In the genomic region with DNA sequence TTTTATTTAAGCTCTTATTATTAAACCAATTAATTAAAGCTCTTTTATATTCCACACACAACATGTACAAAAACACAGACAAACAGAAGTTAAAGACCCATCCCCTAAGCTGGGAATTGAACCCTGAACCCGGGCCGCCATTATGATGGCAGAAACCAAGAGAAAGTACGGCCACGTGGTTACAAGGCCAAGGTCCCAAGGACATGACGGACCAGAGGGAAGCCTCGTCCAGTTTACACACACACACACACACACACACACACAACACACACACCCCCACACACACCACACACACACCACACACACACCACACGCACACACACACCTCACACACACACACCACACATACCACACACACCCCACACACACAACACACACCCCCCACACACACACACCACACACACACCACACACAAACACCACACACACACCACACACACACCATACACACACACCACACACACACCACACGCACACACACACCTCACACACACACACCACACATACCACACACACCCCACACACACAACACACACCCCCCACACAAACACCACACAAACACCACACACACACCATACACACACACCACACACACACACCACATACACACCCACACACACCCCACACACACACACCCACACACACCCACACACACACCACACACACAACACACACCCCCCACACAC, we compare ENCODE assay signal across 9 cellular contexts. TPM values are rescaled to one million over a fixed set of nuclear protein-coding genes. Genes with fewer than 3 reads are reported as not detected.
A peak's percentile ranks its signal among the peaks of the same experiment; 100 is the strongest.
DNase-seq lines count a peak whose midpoint lies in the region; ATAC-seq, FAIRE-seq and TF ChIP-seq lines count a peak whose summit lies in the region.
"Not testable (repeated sequence)": the region's sequence is repeated elsewhere in the genome, so short reads cannot be mapped to it uniquely, and the experiment has no call there.
"Had no signal": no experiment of that assay in that cellular context is flagged by ENCODE, and none has a peak within 500 bp of the region (broad histone marks: within the 10 kb centered on the region; RNA-seq: fewer than 3 reads in every experiment).

No MANE protein-coding gene starts in this region.

- not testable (repeated sequence) for H3K9me3 ChIP-seq in KOPT-K1 (ENCODE audit: insufficient read depth, low read length, poor library complexity, severe bottlenecking); HepG2 (ENCODE audit: low read length); neuronal stem cell (replicated peaks in 1 of 2; ENCODE audit: control insufficient read depth in 2 of 2, insufficient read depth in 1 of 2, low read depth in 1 of 2, low read length in 2 of 2)

- intact Hi-C loops in HepG2 (cut with micrococcal nuclease; ENCODE audit: unreplicated experiment): not testable (repeated sequence)

- not testable (repeated sequence) for H3K9me3 Mint-ChIP-seq in activated T-cell treated with anti-CD3 and anti-CD28 coated beads, Interleukin-2, amount 50 U/mL, for 24 hours; stimulated activated memory B cell treated with anti-CD40 and anti-IgM and Interleukin-4, amounts not matched to agents 10 μg/mL and 1 μg/mL and 100 μg/mL, for 72 hours

- H2AK5ac ChIP-seq in neuronal stem cell (ENCODE audit: low read depth, low read length): not testable (repeated sequence)

- 67% methylated on average over 8 of the region's 8 CpGs for WGBS in HepG2 (ENCODE audit: low lambda C conversion rate)
- no CpG with 5 or more reads among the region's 8 CpGs for whole genome bisulfite sequencing in neuronal stem cell (ENCODE audit: extremely low coverage in 2 of 2, insufficient read length in 2 of 2, insufficient replicate concordance in 1 of 2), 2 donors

- peak; percentile 99 for FAIRE-seq in GM12892 (lab: Jason Lieb, UNC)
- FAIRE-seq in bronchial epithelial cell (lab: Jason Lieb, UNC): peak; percentile 97
- not testable (repeated sequence) for FAIRE-seq in HepG2 (lab: Jason Lieb, UNC)

- H3K4me3 Mint-ChIP-seq in activated T-cell treated with anti-CD3 and anti-CD28 coated beads, Interleukin-2, amount 50 U/mL, for 24 hours; stimulated activated memory B cell treated with anti-CD40 and anti-IgM and Interleukin-4, amounts not matched to agents 10 μg/mL and 1 μg/mL and 100 μg/mL, for 72 hours: not testable (repeated sequence)

- POLR2A ChIA-PET in HepG2 (lab: Yijun Ruan, JAX): interaction anchor here (1.1 to 1.2 kb wide), 2 partner anchors 16 to 20 kb away, joined by 3 to 7 read pairs; no protein-coding TSS in a partner anchor

- not testable (repeated sequence) for TF ChIP-seq EP300 in HepG2 (IDR thresholded peaks at IDR 0.05; ENCODE audit: low read depth in 2 of 2, low read length in 2 of 2); HepG2 (CRISPR knock-in tag; IDR thresholded peaks at IDR 0.05; ENCODE audit: borderline replicate concordance)

- not testable (repeated sequence) for H3K9ac ChIP-seq in HepG2 (ENCODE audit: insufficient read depth, low read depth, low read length); neuronal stem cell (ENCODE audit: low read depth, low read length, poor library complexity)

- not testable (repeated sequence) for H2BK5ac ChIP-seq in neuronal stem cell (ENCODE audit: low read length)

- H3K4me1 Mint-ChIP-seq in activated T-cell treated with anti-CD3 and anti-CD28 coated beads, Interleukin-2, amount 50 U/mL, for 24 hours (ENCODE audit: low read depth): peaks cover 32% of the 10 kb centered on the region
- H3K4me1 Mint-ChIP-seq in stimulated activated memory B cell treated with anti-CD40 and anti-IgM and Interleukin-4, amounts not matched to agents 10 μg/mL and 1 μg/mL and 100 μg/mL, for 72 hours: peaks cover 33% of the 10 kb centered on the region

- H3K4ac ChIP-seq in neuronal stem cell (ENCODE audit: low read length): not testable (repeated sequence)

- TF ChIP-seq RAD21 in HepG2 (CRISPR knock-in tag; IDR thresholded peaks at IDR 0.05): not testable (repeated sequence)

- BruUV-seq in HepG2 (replicated peaks; lab: Mats Ljungman, UMichigan): not testable (repeated sequence)

- ATAC-seq in HepG2; stimulated activated memory B cell treated with anti-CD40 and anti-IgM and Interleukin-4, amounts not matched to agents 10 μg/mL and 1 μg/mL and 100 μg/mL, for 72 hours: not testable (repeated sequence)

- H3K23ac ChIP-seq in neuronal stem cell (ENCODE audit: low read depth, low read length, poor library complexity): not testable (repeated sequence)

- H3K4me2 ChIP-seq in HepG2 (ENCODE audit: low read depth, low read length); neuronal stem cell (ENCODE audit: insufficient read depth, low read length, poor library complexity, severe bottlenecking): not testable (repeated sequence)

- TF ChIP-seq POLR2A in GM12892 (IDR thresholded peaks at IDR 0.05; ENCODE audit: low read depth, low read length); HepG2 (IDR thresholded peaks at IDR 0.05; ENCODE audit: insufficient read depth in 1 of 2, low read depth in 2 of 2, low read length in 2 of 2): not testable (repeated sequence)

- peak overlapping the region; percentile 75 for H3K14ac ChIP-seq in neuronal stem cell (ENCODE audit: low read length)

- H3K36me3 Mint-ChIP-seq in activated T-cell treated with anti-CD3 and anti-CD28 coated beads, Interleukin-2, amount 50 U/mL, for 24 hours (ENCODE audit: low read depth); stimulated activated memory B cell treated with anti-CD40 and anti-IgM and Interleukin-4, amounts not matched to agents 10 μg/mL and 1 μg/mL and 100 μg/mL, for 72 hours: not testable (repeated sequence)

- not testable (repeated sequence) for H3K36me3 ChIP-seq in KOPT-K1 (ENCODE audit: insufficient read depth, low read length); bronchial epithelial cell (ENCODE audit: control insufficient read depth, insufficient read depth, low read length); HepG2 (replicated peaks in 1 of 2; ENCODE audit: control insufficient read depth in 1 of 2, insufficient read depth in 2 of 2, low read length in 2 of 2); neuronal stem cell (replicated peaks in 1 of 2; ENCODE audit: control insufficient read depth in 2 of 2, insufficient read depth in 2 of 2, low read length in 2 of 2)

- peak overlapping the region; percentile 63 for H2BK12ac ChIP-seq in neuronal stem cell (ENCODE audit: low read length)

- CTCF ChIA-PET in HepG2 (lab: Yijun Ruan, JAX; ENCODE audit: low intra/inter-chr PET ratio, low total read pairs): not testable (repeated sequence)

- not testable (repeated sequence) for H2AFZ ChIP-seq in HepG2 (ENCODE audit: low read length); neuronal stem cell (ENCODE audit: low read length)

- not testable (repeated sequence) for H3K79me1 ChIP-seq in neuronal stem cell (ENCODE audit: low read depth, low read length)

- not testable (repeated sequence) for TF ChIP-seq CTCF in bronchial epithelial cell (IDR thresholded peaks at IDR 0.05; ENCODE audit: insufficient read depth, low read length, severe bottlenecking); HepG2 (CRISPR knock-in tag; IDR thresholded peaks at IDR 0.05)

- not testable (repeated sequence) for H2BK120ac ChIP-seq in neuronal stem cell (ENCODE audit: low read depth, low read length)

- not testable (repeated sequence) for H2BK15ac ChIP-seq in neuronal stem cell (ENCODE audit: low read length)

- DNase-seq in GM12892 (ENCODE audit: insufficient read length); bronchial epithelial cell (ENCODE audit: low read depth); HepG2 (ENCODE audit: low spot score); neuronal stem cell (ENCODE audit: low spot score): not testable (repeated sequence)
- DNase-seq in activated T-cell treated with anti-CD3 and anti-CD28 coated beads, Interleukin-2, amount 50 U/mL, for 24 hours: peak; percentile 15

- H4K20me1 ChIP-seq in HepG2 (ENCODE audit: insufficient read depth, low read length): not testable (repeated sequence)

- peak overlapping the region; percentile 80 for H3K27ac ChIP-seq in KOPT-K1 (ENCODE audit: low read depth, low read length, poor library complexity, severe bottlenecking)
- not testable (repeated sequence) for H3K27ac ChIP-seq in HepG2 (ENCODE audit: extremely low read length, insufficient read depth, low read length); neuronal stem cell (replicated peaks; ENCODE audit: low read length)

- H3K4me1 ChIP-seq in HepG2 (ENCODE audit: insufficient read depth, low read length): peaks cover 49% of the 10 kb centered on the region
- not testable (repeated sequence) for H3K4me1 ChIP-seq in neuronal stem cell (ENCODE audit: control insufficient read depth in 2 of 2, insufficient read depth in 1 of 2, low read depth in 1 of 2, low read length in 2 of 2)

- H3K27me3 Mint-ChIP-seq in activated T-cell treated with anti-CD3 and anti-CD28 coated beads, Interleukin-2, amount 50 U/mL, for 24 hours; stimulated activated memory B cell treated with anti-CD40 and anti-IgM and Interleukin-4, amounts not matched to agents 10 μg/mL and 1 μg/mL and 100 μg/mL, for 72 hours: not testable (repeated sequence)

- not testable (repeated sequence) for H3K18ac ChIP-seq in neuronal stem cell (ENCODE audit: low read length)

- H3K79me2 ChIP-seq in HepG2 (ENCODE audit: insufficient read depth, low read length): not testable (repeated sequence)

- not testable (repeated sequence) for H3K27me3 ChIP-seq in bronchial epithelial cell (ENCODE audit: control insufficient read depth, insufficient read depth, low read length); HepG2 (ENCODE audit: control insufficient read depth in 1 of 2, insufficient read depth in 2 of 2, low read length in 2 of 2); neuronal stem cell (ENCODE audit: control insufficient read depth in 3 of 3, insufficient read depth in 3 of 3, low read depth in 1 of 3, low read length in 3 of 3)

- not testable (repeated sequence) for H4K91ac ChIP-seq in neuronal stem cell (ENCODE audit: low read depth, low read length, poor library complexity)

- not testable (repeated sequence) for H3K4me3 ChIP-seq in bronchial epithelial cell (ENCODE audit: low read depth, low read length); HepG2 (replicated peaks in 1 of 3; ENCODE audit: insufficient read depth in 1 of 3, low read depth in 2 of 3, low read length in 3 of 3)
- H3K4me3 ChIP-seq in neuronal stem cell (ENCODE audit: low read length in 2 of 2): peak overlapping the region in 1 of 2 donors; percentile 52

- H3K27ac Mint-ChIP-seq in activated T-cell treated with anti-CD3 and anti-CD28 coated beads, Interleukin-2, amount 50 U/mL, for 24 hours: not testable (repeated sequence)
- peak overlapping the region; percentile 72 for H3K27ac Mint-ChIP-seq in stimulated activated memory B cell treated with anti-CD40 and anti-IgM and Interleukin-4, amounts not matched to agents 10 μg/mL and 1 μg/mL and 100 μg/mL, for 72 hours

- H4K8ac ChIP-seq in neuronal stem cell (ENCODE audit: low read depth, low read length): peak overlapping the region; percentile 8

- in situ Hi-C loops in HepG2 (cut with HindIII; ENCODE audit: extremely low pct_ligation_motif_present, low pct_unique_long_range_greater_than_20kb): not testable (repeated sequence)

RNA-seq across cellular contexts. Expression of gene B4GALNT4, which starts 19.9 kb away (rescaled TPM):
- not detected for polyA plus RNA-seq in GM12892 (2012; ENCODE audit: missing spikeins)
- 10.8 and 11.4 TPM in 2 replicates for total RNA-seq in bronchial epithelial cell
- total RNA-seq in HepG2 (2016; rRNA removed; fragmentation: Illumina TruSeq; extraction: Trizol): 24.8 and 50.1 TPM in 2 replicates
- total RNA-seq in HepG2 (2016; cell fraction: cytosol; rRNA removed; fragmentation: Illumina TruSeq; extraction: Trizol; ENCODE audit: low read depth): 13.7 and 15.2 TPM in 2 replicates
- 20.5 and 56.5 TPM in 2 replicates for total RNA-seq in HepG2 (2016; cell fraction: insoluble cytoplasmic fraction; rRNA removed; fragmentation: Illumina TruSeq; extraction: Trizol)
- 36.4 and 42.9 TPM in 2 replicates for total RNA-seq in HepG2 (2016; cell fraction: membrane; rRNA removed; fragmentation: Illumina TruSeq; extraction: Trizol)
- total RNA-seq in HepG2 (2016; cell fraction: nucleus; rRNA removed; fragmentation: Illumina TruSeq; extraction: Trizol): 47.2 and 48.9 TPM in 2 replicates
- 30.5 and 34.4 TPM in 2 replicates for polyA plus RNA-seq in HepG2 (2011; rRNA removed)
- polyA plus RNA-seq in HepG2 (2011; cell fraction: cytosol; rRNA removed): 18.4 and 40.1 TPM in 2 replicates
- polyA plus RNA-seq in HepG2 (2011; cell fraction: nucleus; rRNA removed): 268 and 442 TPM in 2 replicates
- polyA plus RNA-seq in HepG2 (2012): 19.2 and 34.3 TPM in 2 replicates
- 11.8 and 14.2 TPM in 2 replicates for polyA plus RNA-seq in HepG2 (2016; cell fraction: cytosol; fragmentation: Illumina TruSeq; extraction: Trizol; ENCODE audit: low read depth)
- 26.0 and 28.4 TPM in 2 replicates for polyA plus RNA-seq in HepG2 (2016; cell fraction: insoluble cytoplasmic fraction; fragmentation: Illumina TruSeq; extraction: Trizol; ENCODE audit: low read depth)
- polyA plus RNA-seq in HepG2 (2016; cell fraction: membrane; fragmentation: Illumina TruSeq; extraction: Trizol; ENCODE audit: low read depth): 26.2 and 30.9 TPM in 2 replicates
- polyA plus RNA-seq in HepG2 (2016; cell fraction: nucleus; fragmentation: Illumina TruSeq; extraction: Trizol; ENCODE audit: insufficient read depth, low read depth): 152 and 159 TPM in 2 replicates
- 0.07 and 19.7 TPM in 2 replicates for polyA minus RNA-seq in HepG2 (2011; rRNA and poly(A)+ RNA removed; ENCODE audit: low replicate concordance)
- 10.4 and 11.1 TPM in 2 replicates for polyA minus RNA-seq in HepG2 (2011; cell fraction: cytosol; rRNA and poly(A)+ RNA removed)
- 16.9 and 22.4 TPM in 2 replicates for polyA minus RNA-seq in HepG2 (2011; cell fraction: nucleus; rRNA and poly(A)+ RNA removed)
- 87.0 TPM for polyA plus RNA-seq in neuronal stem cell (2013, experiment 1 of 2)
- polyA plus RNA-seq in neuronal stem cell (2013, experiment 2 of 2): 87.3 TPM
- polyA plus RNA-seq: CD4-positive, CD25-positive, alpha-beta regulatory T cell; IgD-negative memory B cell had no signal

RNA-seq across cellular contexts. Expression of gene IFITM3, which starts 28.8 kb away (rescaled TPM):
- polyA plus RNA-seq in GM12892 (2012; ENCODE audit: missing spikeins): 1.7 TPM
- 4.5 and 14.5 TPM in 2 replicates for total RNA-seq in bronchial epithelial cell
- total RNA-seq in HepG2 (2016; rRNA removed; fragmentation: Illumina TruSeq; extraction: Trizol): 30.0 and 52.6 TPM in 2 replicates
- total RNA-seq in HepG2 (2016; cell fraction: cytosol; rRNA removed; fragmentation: Illumina TruSeq; extraction: Trizol; ENCODE audit: low read depth): 16.1 and 19.2 TPM in 2 replicates
- 27.9 and 45.1 TPM in 2 replicates for total RNA-seq in HepG2 (2016; cell fraction: insoluble cytoplasmic fraction; rRNA removed; fragmentation: Illumina TruSeq; extraction: Trizol)
- 15.2 and 16.4 TPM in 2 replicates for total RNA-seq in HepG2 (2016; cell fraction: membrane; rRNA removed; fragmentation: Illumina TruSeq; extraction: Trizol)
- 36.7 and 42.1 TPM in 2 replicates for total RNA-seq in HepG2 (2016; cell fraction: nucleus; rRNA removed; fragmentation: Illumina TruSeq; extraction: Trizol)
- 163 and 182 TPM in 2 replicates for polyA plus RNA-seq in HepG2 (2011; rRNA removed)
- 316 and 459 TPM in 2 replicates for polyA plus RNA-seq in HepG2 (2011; cell fraction: cytosol; rRNA removed)
- 94.3 and 120 TPM in 2 replicates for polyA plus RNA-seq in HepG2 (2011; cell fraction: nucleus; rRNA removed)
- polyA plus RNA-seq in HepG2 (2012): 183 and 441 TPM in 2 replicates
- polyA plus RNA-seq in HepG2 (2016; cell fraction: cytosol; fragmentation: Illumina TruSeq; extraction: Trizol; ENCODE audit: low read depth): 87.8 and 96.5 TPM in 2 replicates
- polyA plus RNA-seq in HepG2 (2016; cell fraction: insoluble cytoplasmic fraction; fragmentation: Illumina TruSeq; extraction: Trizol; ENCODE audit: low read depth): 109 and 136 TPM in 2 replicates
- polyA plus RNA-seq in HepG2 (2016; cell fraction: membrane; fragmentation: Illumina TruSeq; extraction: Trizol; ENCODE audit: low read depth): 64.1 and 65.9 TPM in 2 replicates
- 219 and 229 TPM in 2 replicates for polyA plus RNA-seq in HepG2 (2016; cell fraction: nucleus; fragmentation: Illumina TruSeq; extraction: Trizol; ENCODE audit: insufficient read depth, low read depth)
- 405 and 668 TPM in 2 replicates for polyA minus RNA-seq in HepG2 (2011; rRNA and poly(A)+ RNA removed; ENCODE audit: low replicate concordance)
- 180 and 184 TPM in 2 replicates for polyA minus RNA-seq in HepG2 (2011; cell fraction: cytosol; rRNA and poly(A)+ RNA removed)
- polyA minus RNA-seq in HepG2 (2011; cell fraction: nucleus; rRNA and poly(A)+ RNA removed): 31.3 and 46.7 TPM in 2 replicates
- 629 TPM for polyA plus RNA-seq in neuronal stem cell (2013, experiment 1 of 2)
- 604 TPM for polyA plus RNA-seq in neuronal stem cell (2013, experiment 2 of 2)

RNA-seq across cellular contexts. Expression of gene IFITM1, which starts 35.6 kb away (rescaled TPM):
- polyA plus RNA-seq in GM12892 (2012; ENCODE audit: missing spikeins): 237 TPM
- total RNA-seq in bronchial epithelial cell: 1.2 and 1.8 TPM in 2 replicates
- 0.38 TPM in 1 of 2 replicates, not detected in the other for total RNA-seq in HepG2 (2016; rRNA removed; fragmentation: Illumina TruSeq; extraction: Trizol)
- total RNA-seq in HepG2 (2016; cell fraction: cytosol; rRNA removed; fragmentation: Illumina TruSeq; extraction: Trizol; ENCODE audit: low read depth): not detected in 2 replicates
- 0.24 TPM in 1 of 2 replicates, not detected in the other for total RNA-seq in HepG2 (2016; cell fraction: insoluble cytoplasmic fraction; rRNA removed; fragmentation: Illumina TruSeq; extraction: Trizol)
- 0.34 TPM in 1 of 2 replicates, not detected in the other for total RNA-seq in HepG2 (2016; cell fraction: membrane; rRNA removed; fragmentation: Illumina TruSeq; extraction: Trizol)
- total RNA-seq in HepG2 (2016; cell fraction: nucleus; rRNA removed; fragmentation: Illumina TruSeq; extraction: Trizol): not detected in 2 replicates
- polyA plus RNA-seq in HepG2 (2011; rRNA removed): 11.1 and 18.7 TPM in 2 replicates
- polyA plus RNA-seq in HepG2 (2011; cell fraction: cytosol; rRNA removed): 15.6 and 17.2 TPM in 2 replicates
- polyA plus RNA-seq in HepG2 (2011; cell fraction: nucleus; rRNA removed): 4.5 and 6.7 TPM in 2 replicates
- 5.0 and 18.1 TPM in 2 replicates for polyA plus RNA-seq in HepG2 (2012)
- polyA plus RNA-seq in HepG2 (2016; cell fraction: cytosol; fragmentation: Illumina TruSeq; extraction: Trizol; ENCODE audit: low read depth): 0.40 and 0.62 TPM in 2 replicates
- polyA plus RNA-seq in HepG2 (2016; cell fraction: insoluble cytoplasmic fraction; fragmentation: Illumina TruSeq; extraction: Trizol; ENCODE audit: low read depth): not detected in 2 replicates
- polyA plus RNA-seq in HepG2 (2016; cell fraction: membrane; fragmentation: Illumina TruSeq; extraction: Trizol; ENCODE audit: low read depth): 0.41 TPM in 1 of 2 replicates, not detected in the other
- polyA plus RNA-seq in HepG2 (2016; cell fraction: nucleus; fragmentation: Illumina TruSeq; extraction: Trizol; ENCODE audit: insufficient read depth, low read depth): 0.85 and 1.3 TPM in 2 replicates
- 15.4 and 536 TPM in 2 replicates for polyA minus RNA-seq in HepG2 (2011; rRNA and poly(A)+ RNA removed; ENCODE audit: low replicate concordance)
- 4.5 and 5.8 TPM in 2 replicates for polyA minus RNA-seq in HepG2 (2011; cell fraction: cytosol; rRNA and poly(A)+ RNA removed)
- 1.5 and 2.7 TPM in 2 replicates for polyA minus RNA-seq in HepG2 (2011; cell fraction: nucleus; rRNA and poly(A)+ RNA removed)
- 171 TPM for polyA plus RNA-seq in neuronal stem cell (2013, experiment 1 of 2)
- polyA plus RNA-seq in neuronal stem cell (2013, experiment 2 of 2): 162 TPM

RNA-seq across cellular contexts. Expression of gene IFITM2, which starts 41.8 kb away (rescaled TPM):
- 157 TPM for polyA plus RNA-seq in GM12892 (2012; ENCODE audit: missing spikeins)
- 1.4 and 3.7 TPM in 2 replicates for total RNA-seq in bronchial epithelial cell
- total RNA-seq in HepG2 (2016; rRNA removed; fragmentation: Illumina TruSeq; extraction: Trizol): 10.4 and 13.8 TPM in 2 replicates
- total RNA-seq in HepG2 (2016; cell fraction: cytosol; rRNA removed; fragmentation: Illumina TruSeq; extraction: Trizol; ENCODE audit: low read depth): 4.6 and 5.5 TPM in 2 replicates
- total RNA-seq in HepG2 (2016; cell fraction: insoluble cytoplasmic fraction; rRNA removed; fragmentation: Illumina TruSeq; extraction: Trizol): 11.6 and 12.1 TPM in 2 replicates
- 5.2 and 7.6 TPM in 2 replicates for total RNA-seq in HepG2 (2016; cell fraction: membrane; rRNA removed; fragmentation: Illumina TruSeq; extraction: Trizol)
- total RNA-seq in HepG2 (2016; cell fraction: nucleus; rRNA removed; fragmentation: Illumina TruSeq; extraction: Trizol): 6.0 and 9.0 TPM in 2 replicates
- polyA plus RNA-seq in HepG2 (2011; rRNA removed): 267 and 289 TPM in 2 replicates
- 371 and 454 TPM in 2 replicates for polyA plus RNA-seq in HepG2 (2011; cell fraction: cytosol; rRNA removed)
- 88.0 and 115 TPM in 2 replicates for polyA plus RNA-seq in HepG2 (2011; cell fraction: nucleus; rRNA removed)
- polyA plus RNA-seq in HepG2 (2012): 111 and 258 TPM in 2 replicates
- polyA plus RNA-seq in HepG2 (2016; cell fraction: cytosol; fragmentation: Illumina TruSeq; extraction: Trizol; ENCODE audit: low read depth): 23.4 and 27.5 TPM in 2 replicates
- 52.2 and 56.6 TPM in 2 replicates for polyA plus RNA-seq in HepG2 (2016; cell fraction: insoluble cytoplasmic fraction; fragmentation: Illumina TruSeq; extraction: Trizol; ENCODE audit: low read depth)
- 26.5 and 30.4 TPM in 2 replicates for polyA plus RNA-seq in HepG2 (2016; cell fraction: membrane; fragmentation: Illumina TruSeq; extraction: Trizol; ENCODE audit: low read depth)
- 46.2 and 58.7 TPM in 2 replicates for polyA plus RNA-seq in HepG2 (2016; cell fraction: nucleus; fragmentation: Illumina TruSeq; extraction: Trizol; ENCODE audit: insufficient read depth, low read depth)
- 409 and 521 TPM in 2 replicates for polyA minus RNA-seq in HepG2 (2011; rRNA and poly(A)+ RNA removed; ENCODE audit: low replicate concordance)
- polyA minus RNA-seq in HepG2 (2011; cell fraction: cytosol; rRNA and poly(A)+ RNA removed): 52.0 and 52.6 TPM in 2 replicates
- polyA minus RNA-seq in HepG2 (2011; cell fraction: nucleus; rRNA and poly(A)+ RNA removed): 21.9 and 27.4 TPM in 2 replicates
- 660 TPM for polyA plus RNA-seq in neuronal stem cell (2013, experiment 1 of 2)
- polyA plus RNA-seq in neuronal stem cell (2013, experiment 2 of 2): 657 TPM

RNA-seq across cellular contexts. Expression of gene PKP3, which starts 44.6 kb away (rescaled TPM):
- polyA plus RNA-seq in GM12892 (2012; ENCODE audit: missing spikeins): not detected
- total RNA-seq in bronchial epithelial cell (231 and 328 TPM in 2 replicates), HepG2 (2016; rRNA removed; fragmentation: Illumina TruSeq; extraction: Trizol) (21.1 and 28.7 TPM in 2 replicates)
- 5.8 and 6.9 TPM in 2 replicates for total RNA-seq in HepG2 (2016; cell fraction: cytosol; rRNA removed; fragmentation: Illumina TruSeq; extraction: Trizol; ENCODE audit: low read depth)
- total RNA-seq in HepG2 (2016; cell fraction: insoluble cytoplasmic fraction; rRNA removed; fragmentation: Illumina TruSeq; extraction: Trizol): 17.5 and 29.7 TPM in 2 replicates
- total RNA-seq in HepG2 (2016; cell fraction: membrane; rRNA removed; fragmentation: Illumina TruSeq; extraction: Trizol): 13.9 and 14.9 TPM in 2 replicates
- total RNA-seq in HepG2 (2016; cell fraction: nucleus; rRNA removed; fragmentation: Illumina TruSeq; extraction: Trizol): 14.5 and 19.8 TPM in 2 replicates
- polyA plus RNA-seq in HepG2 (2011; rRNA removed): 18.0 and 25.1 TPM in 2 replicates
- 13.8 and 24.2 TPM in 2 replicates for polyA plus RNA-seq in HepG2 (2011; cell fraction: cytosol; rRNA removed)
- polyA plus RNA-seq in HepG2 (2011; cell fraction: nucleus; rRNA removed): 59.8 and 70.5 TPM in 2 replicates
- polyA plus RNA-seq in HepG2 (2012): 12.9 and 13.0 TPM in 2 replicates
- polyA plus RNA-seq in HepG2 (2016; cell fraction: cytosol; fragmentation: Illumina TruSeq; extraction: Trizol; ENCODE audit: low read depth): 4.6 and 4.9 TPM in 2 replicates
- 22.3 and 24.1 TPM in 2 replicates for polyA plus RNA-seq in HepG2 (2016; cell fraction: insoluble cytoplasmic fraction; fragmentation: Illumina TruSeq; extraction: Trizol; ENCODE audit: low read depth)
- polyA plus RNA-seq in HepG2 (2016; cell fraction: membrane; fragmentation: Illumina TruSeq; extraction: Trizol; ENCODE audit: low read depth): 7.9 and 9.3 TPM in 2 replicates
- polyA plus RNA-seq in HepG2 (2016; cell fraction: nucleus; fragmentation: Illumina TruSeq; extraction: Trizol; ENCODE audit: insufficient read depth, low read depth): 38.2 and 40.1 TPM in 2 replicates
- 30.4 and 42.3 TPM in 2 replicates for polyA minus RNA-seq in HepG2 (2011; rRNA and poly(A)+ RNA removed; ENCODE audit: low replicate concordance)
- 24.6 and 25.2 TPM in 2 replicates for polyA minus RNA-seq in HepG2 (2011; cell fraction: cytosol; rRNA and poly(A)+ RNA removed)
- polyA minus RNA-seq in HepG2 (2011; cell fraction: nucleus; rRNA and poly(A)+ RNA removed): 9.9 and 14.7 TPM in 2 replicates
- polyA plus RNA-seq in neuronal stem cell (2013, experiment 1 of 2): 0.40 TPM
- 0.40 TPM for polyA plus RNA-seq in neuronal stem cell (2013, experiment 2 of 2)
- polyA plus RNA-seq: IgD-negative memory B cell had no signal
